ENCODE assay signal across 14 cellular contexts in genomic region chr1:215958836-215959235, GRCh38.
"Had no signal": no experiment of that assay in that cellular context is flagged by ENCODE, and none has a peak within 500 bp of the region (broad histone marks: within the 10 kb centered on the region; RNA-seq: fewer than 3 reads in every experiment).

No MANE protein-coding gene starts in this region.

- H3K27ac ChIP-seq: body of pancreas, epithelial cell of prostate, lower lobe of right lung, right lobe of liver, spleen had no signal

- H3K36me3 ChIP-seq: lower lobe of right lung, right lobe of liver, spleen had no signal

- H3K4me1 ChIP-seq: body of pancreas, lower lobe of right lung, right lobe of liver, spleen had no signal

- H3K27me3 ChIP-seq: body of pancreas, right lobe of liver, spleen had no signal

- H3K9me3 ChIP-seq: body of pancreas, lower lobe of right lung, right lobe of liver, spleen had no signal

- H3K4me3 ChIP-seq: body of pancreas, lower lobe of right lung, right lobe of liver, spleen had no signal

- ATAC-seq: activated CD4-positive, CD25-positive, alpha-beta regulatory T cell treated with anti-CD3 and anti-CD28 coated beads, Interleukin-2, amount 50 U/mL, for 24 hours; body of pancreas; left cardiac atrium; lower lobe of right lung; right lobe of liver had no signal

- DNase-seq: activated naive CD4-positive, alpha-beta T cell treated with anti-CD3 and anti-CD28 coated beads, Interleukin-2, amount 10 ng/mL, durations not matched to agents 7 days and 5 days; body of pancreas; central memory CD4-positive, alpha-beta T cell; cortex of kidney; effector memory CD4-positive, alpha-beta T cell; left cardiac atrium; lower lobe of right lung; naive B cell; right lobe of liver; spleen; stimulated activated CD4-positive, alpha-beta T cell treated with anti-CD3 and anti-CD28 coated beads, Interleukin-1b, Interleukin-23, amount 100 ng/mL, for 48 hours; stimulated activated naive CD4-positive, alpha-beta T cell had no signal
